Comparison of ENCODE assay signal across 12 cellular contexts in the genomic region with DNA sequence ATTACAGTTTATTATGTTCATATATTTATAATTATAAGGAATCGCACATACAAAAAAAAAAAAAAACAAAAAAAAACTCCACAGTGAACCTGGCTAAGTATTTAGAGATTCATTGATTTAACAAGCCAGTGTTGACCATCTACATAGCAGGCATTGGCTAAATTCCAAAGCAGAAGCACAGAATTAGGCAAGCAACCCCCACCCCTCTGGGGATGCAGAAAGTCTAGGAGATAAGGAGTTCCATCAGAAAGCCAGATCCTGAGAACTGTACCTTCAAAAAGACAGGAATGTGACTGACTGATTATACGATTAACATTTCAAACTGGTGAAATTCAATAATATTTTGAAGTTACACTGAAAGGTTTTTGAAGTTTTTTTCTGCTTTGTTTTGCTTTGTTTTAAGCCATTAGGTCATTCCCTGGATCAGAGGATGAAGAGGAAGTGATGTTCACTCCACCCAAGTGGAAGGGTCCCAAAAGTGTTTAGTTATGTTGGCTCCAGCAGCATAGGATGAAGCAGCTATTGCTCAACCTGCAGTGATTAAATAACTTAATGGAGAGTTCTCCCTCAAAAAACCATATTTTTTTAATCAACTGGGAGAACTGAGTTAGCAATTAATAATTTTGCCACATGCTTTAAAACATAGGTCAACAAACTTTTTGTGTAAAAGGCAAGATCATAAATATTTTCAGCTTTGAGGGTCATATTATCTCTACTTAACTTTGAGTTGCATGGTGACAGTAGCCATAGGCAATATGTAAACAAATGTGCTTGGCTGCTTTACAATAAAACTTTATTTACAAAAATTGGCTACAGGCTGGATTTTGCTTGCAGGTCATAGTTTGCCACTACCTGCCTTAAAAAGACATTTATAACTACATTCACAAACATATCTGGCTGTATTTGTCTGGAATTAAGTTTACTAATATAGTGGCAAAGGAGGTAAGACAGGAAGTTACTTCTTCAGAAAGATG. TPM values are rescaled to one million over a fixed set of nuclear protein-coding genes. Genes with fewer than 3 reads are reported as not detected.
DNase-seq lines count a peak whose midpoint lies in the region; ATAC-seq, FAIRE-seq and TF ChIP-seq lines count a peak whose summit lies in the region.
"Had no signal": no experiment of that assay in that cellular context is flagged by ENCODE, and none has a peak within 500 bp of the region (broad histone marks: within the 10 kb centered on the region; RNA-seq: fewer than 3 reads in every experiment).

No MANE protein-coding gene starts in this region.

- H4K20me1 ChIP-seq in HepG2 (ENCODE audit: insufficient read depth, low read length): no peaks in the 10 kb centered on the region

- no peak overlapping the region for H3K9ac ChIP-seq in endodermal cell (ENCODE audit: extremely low read depth, low read length, poor library complexity, severe bottlenecking)
- H3K9ac ChIP-seq in HepG2 (ENCODE audit: insufficient read depth, low read depth, low read length): no peak overlapping the region

- H3K4me1 ChIP-seq in endodermal cell (ENCODE audit: control insufficient read depth, insufficient read depth, low read length): peaks cover 3% of the 10 kb centered on the region
- H3K4me1 ChIP-seq in HepG2 (ENCODE audit: insufficient read depth, low read length): no peaks in the 10 kb centered on the region
- peaks cover 0 to 52% (median 13%) of the 10 kb centered on the region in 4 donors for H3K4me1 ChIP-seq in tibial nerve
- H3K4me1 ChIP-seq in CD4-positive, alpha-beta memory T cell (ENCODE audit: insufficient read depth, low read length): no peaks in the 10 kb centered on the region

- TF ChIP-seq CTCF in HFF-Myc (IDR thresholded peaks at IDR 0.05; ENCODE audit: low read depth, low read length, missing control alignments) (no peak), endodermal cell (conservative IDR thresholded peaks at IDR 0.05) (no peak), HepG2 (CRISPR knock-in tag; IDR thresholded peaks at IDR 0.05) (no peak), tibial nerve (IDR thresholded peaks at IDR 0.05) (no peak)

- intact Hi-C loops in HepG2 (cut with micrococcal nuclease; ENCODE audit: unreplicated experiment): no loop called here
- intact Hi-C loops in CD4-positive, alpha-beta memory T cell (cut with micrococcal nuclease): no loop called here
- intact Hi-C loops in posterior cingulate gyrus (cut with DNase I): no loop called here

- H3K36me3 Mint-ChIP-seq in endodermal cell (ENCODE audit: low read depth): no peaks in the 10 kb centered on the region
- H3K36me3 Mint-ChIP-seq in CD4-positive, alpha-beta memory T cell: peaks cover 45 to 46% of the 10 kb centered on the region in 2 donors

- peaks cover 1% of the 10 kb centered on the region for H3K9me3 ChIP-seq in endodermal cell (ENCODE audit: control insufficient read depth, low read length)
- H3K9me3 ChIP-seq in HepG2 (ENCODE audit: low read length): no peaks in the 10 kb centered on the region
- H3K9me3 ChIP-seq in tibial nerve: peaks cover 0 to 1% (median 0%) of the 10 kb centered on the region in 4 donors
- H3K9me3 ChIP-seq in CD4-positive, alpha-beta memory T cell (ENCODE audit: control insufficient read depth in 1 of 2, low read length in 2 of 2): no peaks in the 10 kb centered on the region

- no peak overlapping the region for H3K4me2 ChIP-seq in HepG2 (ENCODE audit: low read depth, low read length)

- in situ Hi-C loops in HepG2 (cut with HindIII; ENCODE audit: extremely low pct_ligation_motif_present, low pct_unique_long_range_greater_than_20kb): no loop called here

- H3K27me3 Mint-ChIP-seq in endodermal cell (ENCODE audit: insufficient read depth): no peaks in the 10 kb centered on the region
- H3K27me3 Mint-ChIP-seq in CD4-positive, alpha-beta memory T cell: no peaks in the 10 kb centered on the region
- H3K27me3 Mint-ChIP-seq: memory B cell had no signal

- peaks cover 1% of the 10 kb centered on the region for H3K9me3 Mint-ChIP-seq in endodermal cell
- no peaks in the 10 kb centered on the region for H3K9me3 Mint-ChIP-seq in CD4-positive, alpha-beta memory T cell
- H3K9me3 Mint-ChIP-seq: memory B cell had no signal

- peak; percentile 59 for DNase-seq in HFF-Myc (ENCODE audit: extremely low read depth, low read depth)
- DNase-seq in endodermal cell: peak; percentile 61
- DNase-seq in HepG2 (ENCODE audit: low spot score): peak; percentile 12
- DNase-seq in tibial nerve (ENCODE audit: low spot score in 2 of 2): peak in 1 of 2 donors; percentile 73
- no peak for DNase-seq in CD4-positive, alpha-beta memory T cell
- DNase-seq in Kasumi-1 (lab: John Stamatoyannopoulos, UW): no peak
- no peak for DNase-seq in posterior cingulate gyrus
- DNase-seq: activated CD8-positive, alpha-beta memory T cell treated with anti-CD3 and anti-CD28 coated beads for 24 hours; amniotic stem cell had no signal

- H3K4me3 Mint-ChIP-seq in endodermal cell: no peak overlapping the region
- no peak overlapping the region for H3K4me3 Mint-ChIP-seq in CD4-positive, alpha-beta memory T cell
- H3K4me3 Mint-ChIP-seq: memory B cell; T-helper 1 cell treated with Interleukin-12 subunit alpha and Interleukin-12 subunit beta and Interleukin-4 antibody, amounts not matched to agents 30 μg/mL and 1 μg/mL, for 36 hours had no signal

- H3K36me3 ChIP-seq in endodermal cell (ENCODE audit: control insufficient read depth, insufficient read depth, low read length): no peaks in the 10 kb centered on the region
- no peaks in the 10 kb centered on the region for H3K36me3 ChIP-seq in HepG2 (replicated peaks in 1 of 2; ENCODE audit: control insufficient read depth in 1 of 2, insufficient read depth in 2 of 2, low read length in 2 of 2)
- H3K36me3 ChIP-seq in tibial nerve: no peaks in the 10 kb centered on the region
- H3K36me3 ChIP-seq in CD4-positive, alpha-beta memory T cell (ENCODE audit: insufficient read depth, low read length): no peaks in the 10 kb centered on the region

- H3K79me2 ChIP-seq in HepG2 (ENCODE audit: insufficient read depth, low read length): no peaks in the 10 kb centered on the region

- CTCF ChIA-PET in HepG2 (lab: Yijun Ruan, JAX; ENCODE audit: low intra/inter-chr PET ratio, low total read pairs): no interaction called here
- CTCF ChIA-PET in CD4-positive, alpha-beta memory T cell (lab: Charles Lee; ENCODE audit: partially characterized antibody): no interaction called here

- H3K27ac Mint-ChIP-seq in endodermal cell: no peak overlapping the region
- H3K27ac Mint-ChIP-seq in CD4-positive, alpha-beta memory T cell: no peak overlapping the region
- H3K27ac Mint-ChIP-seq: memory B cell; T-helper 1 cell treated with Interleukin-12 subunit alpha and Interleukin-12 subunit beta and Interleukin-4 antibody, amounts not matched to agents 30 μg/mL and 1 μg/mL, for 36 hours had no signal

- 88 to 92% methylated on average over 1 of the region's 2 CpGs for WGBS in endodermal cell (ENCODE audit: insufficient coverage in 1 of 2, insufficient read length in 1 of 2), 2 experiments
- 83% methylated on average over 2 of the region's 2 CpGs for WGBS in HepG2 (ENCODE audit: low lambda C conversion rate)
- WGBS in tibial nerve, 2 donors: 63 to 66% methylated on average over 2 of the region's 2 CpGs

- no peak for TF ChIP-seq EP300 in HepG2 (IDR thresholded peaks at IDR 0.05; ENCODE audit: low read depth in 2 of 2, low read length in 2 of 2)
- TF ChIP-seq EP300 in HepG2 (CRISPR knock-in tag; IDR thresholded peaks at IDR 0.05; ENCODE audit: borderline replicate concordance): no peak
- peak; percentile 10 to 88 for TF ChIP-seq EP300 in tibial nerve (IDR thresholded peaks at IDR 0.05)

- TF ChIP-seq RAD21 in HepG2 (CRISPR knock-in tag; IDR thresholded peaks at IDR 0.05): no peak

- H3K27me3 ChIP-seq in endodermal cell (ENCODE audit: control insufficient read depth, insufficient read depth, low read length, poor library complexity, severe bottlenecking) (no peaks in the 10 kb centered on the region), HepG2 (ENCODE audit: control insufficient read depth in 1 of 2, insufficient read depth in 2 of 2, low read length in 2 of 2) (no peaks in the 10 kb centered on the region; a peak in 1 of 5 replicates), tibial nerve (no peaks in the 10 kb centered on the region)
- H3K27me3 ChIP-seq in CD4-positive, alpha-beta memory T cell (ENCODE audit: insufficient read depth, low read length): no peaks in the 10 kb centered on the region

- no TSS peak for BruUV-seq in HepG2 (replicated peaks; lab: Mats Ljungman, UMichigan)

- H2AFZ ChIP-seq in HepG2 (ENCODE audit: low read length): no peak overlapping the region

- no peak for ATAC-seq in HepG2

- peaks cover 16% of the 10 kb centered on the region for H3K4me1 Mint-ChIP-seq in endodermal cell
- H3K4me1 Mint-ChIP-seq in CD4-positive, alpha-beta memory T cell: peaks cover 4 to 17% (median 8%) of the 10 kb centered on the region in 4 donors

- POLR2A ChIA-PET in HepG2 (lab: Yijun Ruan, JAX): no interaction called here
- POLR2A ChIA-PET in CD4-positive, alpha-beta memory T cell (lab: Charles Lee; ENCODE audit: partially characterized antibody): no interaction called here

- FAIRE-seq in HepG2 (lab: Jason Lieb, UNC): no peak

- H3K4me3 ChIP-seq in HFF-Myc (replicated peaks; ENCODE audit: low read depth, low read length): no peak overlapping the region
- H3K4me3 ChIP-seq in endodermal cell (ENCODE audit: low read length): no peak overlapping the region
- H3K4me3 ChIP-seq in HepG2 (replicated peaks in 1 of 3; ENCODE audit: insufficient read depth in 1 of 3, low read depth in 2 of 3, low read length in 3 of 3): no peak overlapping the region
- H3K4me3 ChIP-seq in tibial nerve: no peak overlapping the region
- H3K4me3 ChIP-seq in CD4-positive, alpha-beta memory T cell (ENCODE audit: low read length in 2 of 2): no peak overlapping the region

- TF ChIP-seq POLR2A in HepG2 (IDR thresholded peaks at IDR 0.05; ENCODE audit: insufficient read depth in 1 of 2, low read depth in 2 of 2, low read length in 2 of 2) (no peak), tibial nerve (IDR thresholded peaks at IDR 0.05) (no peak)

- H3K27ac ChIP-seq in endodermal cell (ENCODE audit: low read depth, low read length): no peak overlapping the region
- H3K27ac ChIP-seq in HepG2 (ENCODE audit: extremely low read length, insufficient read depth, low read length): no peak overlapping the region
- H3K27ac ChIP-seq in tibial nerve: peak overlapping the region; percentile 28 to 82 (median 52)
- H3K27ac ChIP-seq in CD4-positive, alpha-beta memory T cell (ENCODE audit: low read depth, low read length): no peak overlapping the region
- H3K27ac ChIP-seq: epithelial cell of prostate had no signal

RNA-seq across cellular contexts. Expression of gene DOCK9, which starts 49.6 kb away (rescaled TPM):
- total RNA-seq in endodermal cell (10 to 100 TPM; 15.6 to 22.5 TPM), HepG2 (2016; rRNA removed; fragmentation: Illumina TruSeq; extraction: Trizol) (0.97 and 2.0 TPM in 2 replicates), tibial nerve (100 to 1,000 TPM; 147 to 258 (median 243) TPM)
- polyA plus RNA-seq in endodermal cell (2013, experiment 1 of 2): 9.8 TPM
- polyA plus RNA-seq in endodermal cell (2013, experiment 2 of 2): 10.9 TPM
- 0.10 and 0.62 TPM in 2 replicates for total RNA-seq in HepG2 (2016; cell fraction: cytosol; rRNA removed; fragmentation: Illumina TruSeq; extraction: Trizol; ENCODE audit: low read depth)
- 1.1 and 1.3 TPM in 2 replicates for total RNA-seq in HepG2 (2016; cell fraction: insoluble cytoplasmic fraction; rRNA removed; fragmentation: Illumina TruSeq; extraction: Trizol)
- 0.31 and 0.65 TPM in 2 replicates for total RNA-seq in HepG2 (2016; cell fraction: membrane; rRNA removed; fragmentation: Illumina TruSeq; extraction: Trizol)
- 1.1 and 1.3 TPM in 2 replicates for total RNA-seq in HepG2 (2016; cell fraction: nucleus; rRNA removed; fragmentation: Illumina TruSeq; extraction: Trizol)
- 0.44 and 1.8 TPM in 2 replicates for polyA plus RNA-seq in HepG2 (2011; rRNA removed)
- polyA plus RNA-seq in HepG2 (2011; cell fraction: cytosol; rRNA removed): 0.90 and 0.91 TPM in 2 replicates
- 1.1 and 1.4 TPM in 2 replicates for polyA plus RNA-seq in HepG2 (2011; cell fraction: nucleus; rRNA removed)
- 1.4 and 2.1 TPM in 2 replicates for polyA plus RNA-seq in HepG2 (2012)
- polyA plus RNA-seq in HepG2 (2016; cell fraction: cytosol; fragmentation: Illumina TruSeq; extraction: Trizol; ENCODE audit: low read depth): 0.03 and 0.12 TPM in 2 replicates
- 0.71 and 1.6 TPM in 2 replicates for polyA plus RNA-seq in HepG2 (2016; cell fraction: insoluble cytoplasmic fraction; fragmentation: Illumina TruSeq; extraction: Trizol; ENCODE audit: low read depth)
- 0.06 and 0.08 TPM in 2 replicates for polyA plus RNA-seq in HepG2 (2016; cell fraction: membrane; fragmentation: Illumina TruSeq; extraction: Trizol; ENCODE audit: low read depth)
- polyA plus RNA-seq in HepG2 (2016; cell fraction: nucleus; fragmentation: Illumina TruSeq; extraction: Trizol; ENCODE audit: insufficient read depth, low read depth): 1.8 and 4.8 TPM in 2 replicates
- polyA minus RNA-seq in HepG2 (2011; rRNA and poly(A)+ RNA removed; ENCODE audit: low replicate concordance): 2.7 and 35.6 TPM in 2 replicates
- 1.1 and 1.3 TPM in 2 replicates for polyA minus RNA-seq in HepG2 (2011; cell fraction: cytosol; rRNA and poly(A)+ RNA removed)
- 2.4 and 5.8 TPM in 2 replicates for polyA minus RNA-seq in HepG2 (2011; cell fraction: nucleus; rRNA and poly(A)+ RNA removed)
- total RNA-seq in CD4-positive, alpha-beta memory T cell: 100 to 1,000 TPM; 194 to 197 TPM
- polyA plus RNA-seq in CD4-positive, alpha-beta memory T cell: 10 to 100 TPM in 1 of 2 donors, 1 to 10 TPM in 1; 6.3 to 44.0 TPM

Comparison
In these comparisons a context has a peak if more than half of its experiments do, and no peak if none do; other contexts are left out.
1. DNase-seq: peak in HFF-Myc (single experiment), endodermal cell (single experiment) and HepG2 (single experiment); none in CD4-positive, alpha-beta memory T cell (0 of 5), Kasumi-1 (0 of 2) and posterior cingulate gyrus (0 of 10).
2. H3K27ac ChIP-seq: peak in tibial nerve (4 of 4); none in endodermal cell (single experiment), HepG2 (single experiment) and CD4-positive, alpha-beta memory T cell (single experiment).
3. RNA of gene DOCK9, which starts 49.6 kb away (total RNA-seq): 147 to 258 TPM in tibial nerve, 194 to 197 TPM in CD4-positive, alpha-beta memory T cell and 15.6 to 22.5 TPM in endodermal cell; 0.10 to 2.0 TPM in HepG2; every median in the first group is over 4 times any median in the second.